ENCODE assay signal across 30 cellular contexts in the genomic region with DNA sequence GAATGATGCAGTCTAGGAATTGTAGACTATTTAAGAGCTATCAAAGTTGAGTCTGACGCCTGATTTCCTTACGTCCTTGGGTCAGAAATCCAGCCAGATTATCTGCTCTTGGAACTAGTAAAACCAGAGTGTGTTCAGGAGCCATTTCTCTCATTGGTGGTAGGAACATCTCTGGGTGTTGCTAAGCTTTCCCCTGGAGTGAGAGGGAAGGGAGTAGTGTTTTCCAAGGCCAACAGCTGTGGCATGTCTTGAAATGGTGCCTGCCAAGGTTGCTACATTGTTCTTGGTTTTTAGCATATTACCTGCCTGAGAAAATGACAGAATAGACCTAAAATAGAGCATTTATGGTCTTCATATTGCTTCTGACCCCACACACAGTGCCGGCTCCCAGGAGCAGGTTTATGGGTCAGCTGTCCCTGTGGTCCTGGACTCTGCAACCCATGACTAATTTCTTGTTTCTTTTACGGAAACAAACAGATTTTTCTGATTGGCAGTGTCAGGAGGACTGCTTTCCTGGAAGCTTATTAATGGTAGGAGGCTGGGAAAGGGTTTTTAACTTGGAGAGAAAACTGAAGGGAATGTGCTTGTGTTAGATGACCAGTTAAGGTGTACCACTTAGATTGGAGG. TPM values are rescaled to one million over a fixed set of nuclear protein-coding genes. Genes with fewer than 3 reads are reported as not detected.
DNase-seq lines count a peak whose midpoint lies in the region; ATAC-seq and TF ChIP-seq lines count a peak whose summit lies in the region.
"Had no signal": no experiment of that assay in that cellular context is flagged by ENCODE, and none has a peak within 500 bp of the region (broad histone marks: within the 10 kb centered on the region; RNA-seq: fewer than 3 reads in every experiment).

No MANE protein-coding gene starts in this region.

- H3K36me3 Mint-ChIP-seq in HFFc6 (ENCODE audit: low read depth) (peaks cover 52% of the 10 kb centered on the region), memory B cell (peaks cover 22% of the 10 kb centered on the region)

- DNase-seq in HFFc6 (no peak), dermis blood vessel endothelial cell (peak; percentile 50), memory B cell (ENCODE audit: low spot score in 2 of 2) (no peak), skeletal muscle cell (ENCODE audit: low read depth) (peak; percentile 38), RKO (ENCODE audit: low spot score) (no peak), DMS 273 treated with DMSO at 0.1 percent for 48 hours (lab: John Stamatoyannopoulos, UW) (no peak)
- DNase-seq: activated CD4-positive, alpha-beta T cell treated with anti-CD3 and anti-CD28 coated beads for 48 hours; activated naive CD4-positive, alpha-beta T cell; activated T-cell treated with anti-CD3 and anti-CD28 coated beads, Interleukin-2, amount 50 U/mL, for 48 hours; CD4-positive, alpha-beta T cell; colonic mucosa; effector memory CD8-positive, alpha-beta T cell; glutamatergic neuron; GOT3; kidney glomerular epithelial cell; MM.1S; naive B cell; NCI-H1417 treated with DMSO at 0.1 percent for 48 hours; NCI-H2081 treated with DMSO at 0.1 percent for 48 hours; NCI-H446; NCI-H82 had no signal

- H3K4me3 ChIP-seq in skeletal muscle cell (ENCODE audit: low read depth, low read length), result no peak overlapping the region
- H3K4me3 ChIP-seq: colonic mucosa, esophagus muscularis mucosa, K562, right atrium auricular region had no signal

- ATAC-seq in memory B cell (ENCODE audit: low read depth), result no peak
- no peak for ATAC-seq in HG02973 (IDR thresholded peaks at IDR 0.05; ENCODE audit: unreplicated experiment)
- ATAC-seq: effector memory CD8-positive, alpha-beta T cell; K562; SK-N-SH treated with all-trans-retinoic acid at 6 μM for 48 hours had no signal

- no peaks in the 10 kb centered on the region for H3K9me3 Mint-ChIP-seq in HFFc6
- H3K9me3 Mint-ChIP-seq in memory B cell, result no peaks in the 10 kb centered on the region
- H3K9me3 Mint-ChIP-seq: CD4-positive, alpha-beta T cell; effector memory CD8-positive, alpha-beta T cell; naive B cell had no signal

- H3K4me3 Mint-ChIP-seq in HFFc6 (no peak overlapping the region), memory B cell (no peak overlapping the region)
- H3K4me3 Mint-ChIP-seq: CD4-positive, alpha-beta T cell; effector memory CD8-positive, alpha-beta T cell; naive B cell had no signal

- H3K27me3 Mint-ChIP-seq in HFFc6 (ENCODE audit: insufficient read depth) (no peaks in the 10 kb centered on the region), memory B cell (no peaks in the 10 kb centered on the region)
- H3K27me3 Mint-ChIP-seq: CD4-positive, alpha-beta T cell; effector memory CD8-positive, alpha-beta T cell; naive B cell had no signal

- no peak for TF ChIP-seq CTCF in HFFc6 (IDR thresholded peaks at IDR 0.05)

- H3K27ac Mint-ChIP-seq in HFFc6 (peak overlapping the region; percentile 50; the same call in 1 of the 2 replicates), memory B cell (peak overlapping the region; percentile 23)
- H3K27ac Mint-ChIP-seq: CD4-positive, alpha-beta T cell; naive B cell had no signal

- H3K4me1 Mint-ChIP-seq in HFFc6 (ENCODE audit: low read depth) (peaks cover 64% of the 10 kb centered on the region), memory B cell (peaks cover 3% of the 10 kb centered on the region)

RNA-seq across cellular contexts. Expression of a gene that starts 17.5 kb away (rescaled TPM):
- total RNA-seq in HFFc6 (2021; fragmentation: NEBNext Ultra II Directional; extraction: Animal tissue kit (Norgen Biotek cat#: 25700)), result 10 to 100 TPM; 67.2 to 83.6 (median 74.2) TPM
- 17.5 and 40.3 TPM in 2 replicates for total RNA-seq in dermis blood vessel endothelial cell

RNA-seq across cellular contexts. Expression of a gene that starts 21.5 kb away (rescaled TPM):
- under 1 TPM in 1 of 6 experiments, not detected in 5; 0.14 TPM for total RNA-seq in HFFc6 (2021; fragmentation: NEBNext Ultra II Directional; extraction: Animal tissue kit (Norgen Biotek cat#: 25700))
- not detected in 2 replicates for total RNA-seq in dermis blood vessel endothelial cell
- total RNA-seq: activated CD8-positive, alpha-beta memory T cell treated with anti-CD3 and anti-CD28 coated beads for 36 hours; CD4-positive, alpha-beta T cell; colonic mucosa; esophagus muscularis mucosa; HT-29; osteocyte; T-helper 2 cell treated with Interferon-gamma antibody and Interleukin-4, amounts not matched to agents 100 ng/mL and 5 ng/mL, for 36 hours had no signal

RNA-seq across cellular contexts. Expression of a gene that starts 36.8 kb away (rescaled TPM):
- total RNA-seq in HFFc6 (2021; fragmentation: NEBNext Ultra II Directional; extraction: Animal tissue kit (Norgen Biotek cat#: 25700)), result under 1 TPM in 4 of 6 experiments, not detected in 2; 0.11 to 0.21 (median 0.16) TPM
- not detected in 2 replicates for total RNA-seq in dermis blood vessel endothelial cell
- total RNA-seq: activated CD8-positive, alpha-beta memory T cell treated with anti-CD3 and anti-CD28 coated beads for 36 hours; CD4-positive, alpha-beta T cell; osteocyte; T-helper 2 cell treated with Interferon-gamma antibody and Interleukin-4, amounts not matched to agents 100 ng/mL and 5 ng/mL, for 36 hours had no signal

Comparison
In these comparisons a context has a peak if more than half of its experiments do, and no peak if none do; other contexts are left out.
1. DNase-seq: peak in dermis blood vessel endothelial cell (single experiment) and skeletal muscle cell (single experiment); none in HFFc6 (single experiment), memory B cell (0 of 2), RKO (single experiment) and DMS 273 treated with DMSO at 0.1 percent for 48 hours (single experiment).